1 cellular context compared by ENCODE assay signal in the genomic region with DNA sequence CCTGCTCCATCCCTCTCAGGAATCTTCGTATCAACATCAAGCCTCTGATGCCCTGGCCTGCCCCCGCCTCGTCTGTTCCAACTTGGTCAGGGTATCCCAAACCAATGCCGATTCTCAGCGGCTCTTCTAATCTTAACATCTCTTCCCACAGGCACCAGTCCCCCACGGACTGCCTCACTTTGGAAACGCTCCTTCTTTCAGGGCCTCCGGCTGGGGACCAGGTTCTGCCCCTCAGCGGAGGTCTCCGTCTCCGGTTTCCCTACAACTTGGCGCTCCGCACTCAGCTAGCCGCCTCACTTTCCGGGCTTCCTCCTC.
TF ChIP-seq lines count a peak whose summit lies in the region.

No MANE protein-coding gene starts in this region.

TF ChIP-seq in HEK293, 187 proteins besides CTCF, POLR2A, EP300 and RAD21 (continued from another document):
- no peak for TF ChIP-seq ZSCAN4 (tag by site-specific recombination; IDR thresholded peaks at IDR 0.05)
